ENCODE assay signal across 1 cellular context in genomic region chr1:88683848-88684481, GRCh38.
TF ChIP-seq lines count a peak whose summit lies in the region.

Gene PKN2, plus strand, starts transcription at chr1:88684273. Its CDS starts 308 bp downstream, at chr1:88684581.

TF ChIP-seq in K562, 482 proteins besides CTCF, POLR2A, EP300 and RAD21 (continued from another document and continues in another):
- TF ChIP-seq CHAMP1 (IDR thresholded peaks at IDR 0.05) (no peak), ZNF699 (CRISPR knock-in tag; IDR thresholded peaks at IDR 0.05; ENCODE audit: insufficient replicate concordance) (no peak), SRSF1 (IDR thresholded peaks at IDR 0.05; ENCODE audit: low read depth, low read length) (no peak), MBD1 (CRISPR knock-in tag; IDR thresholded peaks at IDR 0.05) (no peak), PCBP1 (IDR thresholded peaks at IDR 0.05; ENCODE audit: low read depth, low read length, poor library complexity, severe bottlenecking) (no peak), PYGO2 (tag; IDR thresholded peaks at IDR 0.05) (no peak), PML (IDR thresholded peaks at IDR 0.05; ENCODE audit: low read length) (peak; percentile 72), STAT5B (CRISPR knock-in tag; IDR thresholded peaks at IDR 0.05) (no peak), FIP1L1 (IDR thresholded peaks at IDR 0.05; ENCODE audit: low read depth, low read length, poor library complexity, severe bottlenecking) (peak; percentile 18), KLF6 (CRISPR knock-in tag; IDR thresholded peaks at IDR 0.05; ENCODE audit: borderline replicate concordance) (no peak), NCOA6 (IDR thresholded peaks at IDR 0.05) (no peak), ZC3H8 (IDR thresholded peaks at IDR 0.05) (no peak), SNRNP70 (optimal IDR thresholded peaks at IDR 0.05; ENCODE audit: low read depth, low read length) (no peak), GMEB1 (CRISPR knock-in tag; IDR thresholded peaks at IDR 0.05) (peak; percentile 69), CSDE1 (IDR thresholded peaks at IDR 0.05) (no peak), IRF9 (tag; IDR thresholded peaks at IDR 0.05) (no peak), ZHX1 (conservative IDR thresholded peaks at IDR 0.05; ENCODE audit: low read length) (no peak; the same call in 1 of the 2 replicates), SP2 (IDR thresholded peaks at IDR 0.05; ENCODE audit: extremely low read depth, low read depth, low read length, poor library complexity, severe bottlenecking) (no peak), GABPB2 (CRISPR knock-in tag; conservative IDR thresholded peaks at IDR 0.05) (no peak), NCOA4 (IDR thresholded peaks at IDR 0.05; ENCODE audit: partially characterized antibody) (no peak), DNMT1 (IDR thresholded peaks at IDR 0.05) (no peak), NCOR1 (IDR thresholded peaks at IDR 0.05) (no peak), ZNF445 (CRISPR knock-in tag; IDR thresholded peaks at IDR 0.05; ENCODE audit: low read depth) (no peak), WHSC1 (IDR thresholded peaks at IDR 0.05; ENCODE audit: low read length) (no peak), ZNF408 (CRISPR knock-in tag; IDR thresholded peaks at IDR 0.05; ENCODE audit: low read depth) (no peak), STAT5A (IDR thresholded peaks at IDR 0.05; ENCODE audit: borderline replicate concordance, low read length) (no peak), PURB (CRISPR knock-in tag; IDR thresholded peaks at IDR 0.05; ENCODE audit: low read depth) (no peak), ZNF449 (CRISPR knock-in tag; IDR thresholded peaks at IDR 0.05) (no peak), CAMTA2 (CRISPR knock-in tag; conservative IDR thresholded peaks at IDR 0.05) (no peak), SREBF2 (CRISPR knock-in tag; IDR thresholded peaks at IDR 0.05) (no peak), NFE2 (IDR thresholded peaks at IDR 0.05; ENCODE audit: low read depth) (no peak), U2AF2 (optimal IDR thresholded peaks at IDR 0.05; ENCODE audit: low read depth, low read length) (no peak), CREBBP (IDR thresholded peaks at IDR 0.05; ENCODE audit: low read depth, low read length) (no peak), EZH2 (IDR thresholded peaks at IDR 0.05; ENCODE audit: borderline replicate concordance, low read depth, low read length) (no peak), ZNF764 (CRISPR knock-in tag; IDR thresholded peaks at IDR 0.05; ENCODE audit: low read depth) (no peak), ZNF644 (tag; IDR thresholded peaks at IDR 0.05; ENCODE audit: low read depth) (no peak), MEF2D (tag; conservative IDR thresholded peaks at IDR 0.05; ENCODE audit: low read depth) (no peak), CHCHD3 (CRISPR knock-in tag; IDR thresholded peaks at IDR 0.05) (no peak), MAFF (IDR thresholded peaks at IDR 0.05; ENCODE audit: low read length) (no peak), HDAC1 (IDR thresholded peaks at IDR 0.05) (peak in 1 of 2 experiments; percentile 52; a peak in 2 of 4 replicates), ZBED1 (IDR thresholded peaks at IDR 0.05) (no peak), TFAP4 (CRISPR knock-in tag; IDR thresholded peaks at IDR 0.05; ENCODE audit: borderline replicate concordance) (peak; percentile 91), E2F8 (IDR thresholded peaks at IDR 0.05; ENCODE audit: low read depth, partially characterized antibody) (peak; percentile 70), ZBTB12 (CRISPR knock-in tag; IDR thresholded peaks at IDR 0.05) (peak; percentile 92), ZNF263 (CRISPR knock-in tag; IDR thresholded peaks at IDR 0.05; ENCODE audit: borderline replicate concordance) (no peak; the same call in 1 of the 2 replicates), CBFA2T2 (conservative IDR thresholded peaks at IDR 0.05) (peak; percentile 73), ZBTB17 (CRISPR knock-in tag; IDR thresholded peaks at IDR 0.05) (no peak), ZNF24 (IDR thresholded peaks at IDR 0.05) (0 out of 2 replicates have a peak, but pooled peaks have one; percentile 7), ZKSCAN1 (IDR thresholded peaks at IDR 0.05; ENCODE audit: low read depth, low read length) (0 out of 2 replicates have a peak, but pooled peaks have one; percentile 22), ETS1 (conservative IDR thresholded peaks at IDR 0.05; ENCODE audit: control insufficient read depth, low read depth, low read length) (peak; percentile 59; the same call in 1 of the 2 replicates), PRPF4 (IDR thresholded peaks at IDR 0.05; ENCODE audit: insufficient read depth, low read depth, low read length, poor library complexity, severe bottlenecking) (no peak), IRF2 (CRISPR knock-in tag; IDR thresholded peaks at IDR 0.05) (no peak), GABPB1 (CRISPR knock-in tag; IDR thresholded peaks at IDR 0.05) (peak; percentile 71)
